Comparison of ENCODE assay signal across 19 cellular contexts in the genomic region with DNA sequence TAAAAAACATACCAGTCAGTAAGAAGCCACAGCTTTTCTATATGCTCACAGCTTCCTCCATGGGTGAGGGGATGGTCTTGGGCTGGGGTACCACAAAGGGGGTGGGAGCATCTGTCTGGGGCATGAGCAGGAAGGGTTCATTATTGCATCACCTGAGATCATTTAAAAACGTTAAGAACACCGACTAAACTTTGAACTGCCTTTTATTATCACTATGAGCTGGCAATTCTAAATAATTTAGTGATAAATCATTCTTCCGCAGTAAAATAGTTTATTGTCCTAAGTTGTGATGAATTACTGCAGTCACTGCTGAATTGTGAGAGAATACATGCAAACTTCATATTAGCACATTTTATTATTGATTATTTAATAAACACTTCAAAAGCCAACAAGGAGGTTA.
DNase-seq lines count a peak whose midpoint lies in the region; ATAC-seq, FAIRE-seq and TF ChIP-seq lines count a peak whose summit lies in the region.
"Had no signal": no experiment of that assay in that cellular context is flagged by ENCODE, and none has a peak within 500 bp of the region (broad histone marks: within the 10 kb centered on the region; RNA-seq: fewer than 3 reads in every experiment).

No MANE protein-coding gene starts in this region.

- in situ Hi-C loops in brain microvascular endothelial cell (cut with HindIII; ENCODE audit: low pct_ligation_motif_present, low sequenced_read_pairs), result no loop called here

- no peaks in the 10 kb centered on the region for H3K36me3 ChIP-seq in SK-N-SH (replicated peaks in 1 of 2; ENCODE audit: control insufficient read depth in 1 of 2, insufficient read depth in 2 of 2, low read length in 1 of 2)
- no peaks in the 10 kb centered on the region for H3K36me3 ChIP-seq in brain microvascular endothelial cell (replicated peaks)
- no peaks in the 10 kb centered on the region for H3K36me3 ChIP-seq in keratinocyte (ENCODE audit: control insufficient read depth in 2 of 2, extremely low read depth in 1 of 2, insufficient read depth in 2 of 2, low read length in 2 of 2)
- H3K36me3 ChIP-seq in upper lobe of right lung, result no peaks in the 10 kb centered on the region
- H3K36me3 ChIP-seq: BE2C had no signal

- no peak overlapping the region for H3K27ac ChIP-seq in SK-N-SH (ENCODE audit: low read depth in 2 of 2, low read length in 1 of 2)
- peak overlapping the region; percentile 61 for H3K27ac ChIP-seq in brain microvascular endothelial cell
- no peak overlapping the region for H3K27ac ChIP-seq in keratinocyte (ENCODE audit: control insufficient read depth, insufficient read depth, low read length)
- H3K27ac ChIP-seq in upper lobe of right lung, result no peak overlapping the region
- H3K27ac ChIP-seq: 22Rv1, KMS-11 had no signal

- H3K9me3 ChIP-seq in SK-N-SH, result no peaks in the 10 kb centered on the region
- H3K9me3 ChIP-seq in keratinocyte (ENCODE audit: control insufficient read depth, low read depth, low read length), result no peaks in the 10 kb centered on the region
- no peaks in the 10 kb centered on the region for H3K9me3 ChIP-seq in upper lobe of right lung
- H3K9me3 ChIP-seq: BE2C had no signal

- TF ChIP-seq EP300 in SK-N-SH (IDR thresholded peaks at IDR 0.05; ENCODE audit: borderline replicate concordance in 1 of 2, low read depth in 1 of 2, low read length in 1 of 2), result no peak

- POLR2A ChIA-PET in SK-N-SH (lab: Yijun Ruan, JAX), result no interaction called here

- DNase-seq in SK-N-SH (no peak), brain microvascular endothelial cell (no peak), keratinocyte (ENCODE audit: low read depth, low spot score) (no peak), upper lobe of right lung (no peak), immature natural killer cell (no peak), GOT3 (lab: John Stamatoyannopoulos, UW) (no peak)
- DNase-seq: BE2C; CD4-positive, alpha-beta T cell; NCI-H1105; NCI-H1694 treated with DMSO at 0.1 percent for 48 hours; NCI-H446; NCI-H69 had no signal

- no peak for TF ChIP-seq RAD21 in SK-N-SH (IDR thresholded peaks at IDR 0.05; ENCODE audit: low read length)

- no peaks in the 10 kb centered on the region for H3K9me2 ChIP-seq in SK-N-SH

- no peak overlapping the region for H3K4me3 Mint-ChIP-seq in immature natural killer cell
- H3K4me3 Mint-ChIP-seq: CD4-positive, alpha-beta T cell; GM23338 had no signal

- no peaks in the 10 kb centered on the region for H3F3A ChIP-seq in SK-N-SH (replicated peaks; ENCODE audit: insufficient read depth)

- H3K4me1 ChIP-seq in SK-N-SH (ENCODE audit: control insufficient read depth in 1 of 2, insufficient read depth in 2 of 2, low read depth in 1 of 2, low read length in 1 of 2) (no peaks in the 10 kb centered on the region), keratinocyte (ENCODE audit: control insufficient read depth, extremely low read depth, insufficient read depth, low read length) (no peaks in the 10 kb centered on the region), upper lobe of right lung (peaks cover 3% of the 10 kb centered on the region)
- H3K4me1 ChIP-seq: BE2C had no signal

- FAIRE-seq in keratinocyte (lab: Jason Lieb, UNC), result no peak
- FAIRE-seq: G401.6, HepG2 had no signal

- intact Hi-C loops in upper lobe of right lung (cut with DNase I), result no loop called here

- H3K9me3 Mint-ChIP-seq in immature natural killer cell, result peaks cover 0 to 2% (median 0%) of the 10 kb centered on the region in 6 donors
- H3K9me3 Mint-ChIP-seq: CD4-positive, alpha-beta T cell had no signal

- no peaks in the 10 kb centered on the region for H3K9me1 ChIP-seq in keratinocyte (ENCODE audit: control insufficient read depth, extremely low read depth, insufficient read depth, low read length)

- H3K79me2 ChIP-seq in SK-N-SH (ENCODE audit: insufficient read depth) (no peaks in the 10 kb centered on the region), keratinocyte (ENCODE audit: control insufficient read depth, insufficient read depth, low read length) (no peaks in the 10 kb centered on the region)

- H3K4me1 Mint-ChIP-seq in immature natural killer cell, result no peaks in the 10 kb centered on the region

- WGBS in SK-N-SH (ENCODE audit: low lambda C conversion rate), result 63% methylated on average over 3 of the region's 3 CpGs

- H2AFZ ChIP-seq in SK-N-SH (ENCODE audit: low read depth) (0 out of 2 replicates have a peak overlapping the region, but pooled peaks have one; percentile 56), keratinocyte (ENCODE audit: control insufficient read depth, low read length) (no peak overlapping the region)
- H2AFZ ChIP-seq: GM23338 had no signal

- TF ChIP-seq CTCF in SK-N-SH (IDR thresholded peaks at IDR 0.05), result no peak
- TF ChIP-seq CTCF in brain microvascular endothelial cell (IDR thresholded peaks at IDR 0.05; ENCODE audit: low read depth, low read length, missing control alignments), result no peak
- no peak for TF ChIP-seq CTCF in keratinocyte (optimal IDR thresholded peaks at IDR 0.05 in 1 of 3, IDR thresholded peaks at IDR 0.05 in 1 of 3, conservative IDR thresholded peaks at IDR 0.05 in 1 of 3; ENCODE audit: extremely low read depth in 1 of 3, insufficient read depth in 2 of 3, low read length in 3 of 3)
- TF ChIP-seq CTCF in upper lobe of right lung (IDR thresholded peaks at IDR 0.05), result no peak

- CTCF ChIA-PET in SK-N-SH (lab: Yijun Ruan, JAX), result no interaction called here

- H3K4me3 ChIP-seq in SK-N-SH (ENCODE audit: low read depth in 2 of 2, low read length in 1 of 2) (no peak overlapping the region), brain microvascular endothelial cell (ENCODE audit: low read depth, low read length) (no peak overlapping the region), keratinocyte (ENCODE audit: control insufficient read depth in 2 of 3, extremely low read depth in 1 of 3, insufficient read depth in 2 of 3, low read depth in 1 of 3, low read length in 3 of 3) (no peak overlapping the region), upper lobe of right lung (no peak overlapping the region)
- H3K4me3 ChIP-seq: GM23338 had no signal

- no peaks in the 10 kb centered on the region for H3K27me3 ChIP-seq in SK-N-SH (ENCODE audit: insufficient read depth)
- H3K27me3 ChIP-seq in brain microvascular endothelial cell (replicated peaks), result no peaks in the 10 kb centered on the region
- peaks cover 3% of the 10 kb centered on the region for H3K27me3 ChIP-seq in keratinocyte (ENCODE audit: control insufficient read depth, extremely low read depth, insufficient read depth, low read length)
- no peaks in the 10 kb centered on the region for H3K27me3 ChIP-seq in upper lobe of right lung
- H3K27me3 ChIP-seq: BE2C had no signal

- no peak overlapping the region for H3K9ac ChIP-seq in SK-N-SH
- H3K9ac ChIP-seq in keratinocyte (ENCODE audit: control insufficient read depth, extremely low read depth, insufficient read depth, low read length), result no peak overlapping the region
- H3K9ac ChIP-seq: KMS-11 had no signal

- H3K36me3 Mint-ChIP-seq in immature natural killer cell, result peaks cover 0 to 3% (median 0%) of the 10 kb centered on the region in 3 donors

- H3K27ac Mint-ChIP-seq in immature natural killer cell, result no peak overlapping the region
- H3K27ac Mint-ChIP-seq: CD4-positive, alpha-beta T cell; GM23338 had no signal

- H3K4me2 ChIP-seq in SK-N-SH (no peak overlapping the region), keratinocyte (ENCODE audit: control insufficient read depth, extremely low read depth, insufficient read depth, low read depth, low read length) (peak overlapping the region; percentile 3)
- H3K4me2 ChIP-seq: GM23338, KMS-11 had no signal

- ATAC-seq in SK-N-SH treated with all-trans-retinoic acid at 6 μM for 48 hours (no peak), upper lobe of right lung (no peak), GM18870 (IDR thresholded peaks at IDR 0.05; ENCODE audit: unreplicated experiment) (no peak)
- ATAC-seq: GM23338, HepG2 had no signal

- H4K20me1 ChIP-seq in SK-N-SH (ENCODE audit: insufficient read depth) (no peaks in the 10 kb centered on the region), keratinocyte (ENCODE audit: control insufficient read depth, extremely low read depth, insufficient read depth, low read length) (no peaks in the 10 kb centered on the region)

- dilution Hi-C loops in keratinocyte (cut with MboI; ENCODE audit: extremely low pct_ligation_motif_present, low sequenced_read_pairs), result no loop called here

- peaks cover 0 to 3% (median 0%) of the 10 kb centered on the region in 3 donors for H3K27me3 Mint-ChIP-seq in immature natural killer cell (ENCODE audit: low read depth in 3 of 3)

TF ChIP-seq in SK-N-SH, 30 proteins besides CTCF, POLR2A, EP300 and RAD21 (continues in another document):
- TF ChIP-seq GABPA (IDR thresholded peaks at IDR 0.05; ENCODE audit: low read depth) (no peak), USF2 (IDR thresholded peaks at IDR 0.05; ENCODE audit: borderline replicate concordance, low read depth, low read length) (no peak), TAF1 (IDR thresholded peaks at IDR 0.05; ENCODE audit: borderline replicate concordance, low read depth, low read length) (no peak), FOXJ3 (CRISPR knock-in tag; IDR thresholded peaks at IDR 0.05) (no peak), RCOR1 (IDR thresholded peaks at IDR 0.05; ENCODE audit: low read length) (no peak), CHD2 (IDR thresholded peaks at IDR 0.05; ENCODE audit: low read length, partially characterized antibody) (no peak), JUND (IDR thresholded peaks at IDR 0.05) (no peak)

TF ChIP-seq in SK-N-SH treated with all-trans-retinoic acid at 6 μM for 48 hours, 23 proteins besides CTCF, POLR2A, EP300 and RAD21 (continues in another document):
- no peak for TF ChIP-seq PPARA (CRISPR knock-in tag; IDR thresholded peaks at IDR 0.05; ENCODE audit: borderline replicate concordance)
- no peak for TF ChIP-seq TOX (CRISPR knock-in tag; IDR thresholded peaks at IDR 0.05; ENCODE audit: borderline replicate concordance)
- no peak for TF ChIP-seq ZC3H10 (CRISPR knock-in tag; IDR thresholded peaks at IDR 0.05)
- no peak for TF ChIP-seq BACH2 (CRISPR knock-in tag; IDR thresholded peaks at IDR 0.05; ENCODE audit: borderline replicate concordance)
- no peak for TF ChIP-seq OSR1 (CRISPR knock-in tag; IDR thresholded peaks at IDR 0.05)
- no peak for TF ChIP-seq CSDC2 (CRISPR knock-in tag; IDR thresholded peaks at IDR 0.05)
- no peak for TF ChIP-seq ZFP3 (CRISPR knock-in tag; IDR thresholded peaks at IDR 0.05)
- TF ChIP-seq, protein P1, sequence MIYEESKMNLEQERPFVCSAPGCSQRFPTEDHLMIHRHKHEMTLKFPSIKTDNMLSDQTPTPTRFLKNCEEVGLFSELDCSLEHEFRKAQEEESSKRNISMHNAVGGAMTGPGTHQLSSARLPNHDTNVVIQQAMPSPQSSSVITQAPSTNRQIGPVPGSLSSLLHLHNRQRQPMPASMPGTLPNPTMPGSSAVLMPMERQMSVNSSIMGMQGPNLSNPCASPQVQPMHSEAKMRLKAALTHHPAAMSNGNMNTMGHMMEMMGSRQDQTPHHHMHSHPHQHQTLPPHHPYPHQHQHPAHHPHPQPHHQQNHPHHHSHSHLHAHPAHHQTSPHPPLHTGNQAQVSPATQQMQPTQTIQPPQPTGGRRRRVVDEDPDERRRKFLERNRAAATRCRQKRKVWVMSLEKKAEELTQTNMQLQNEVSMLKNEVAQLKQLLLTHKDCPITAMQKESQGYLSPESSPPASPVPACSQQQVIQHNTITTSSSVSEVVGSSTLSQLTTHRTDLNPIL (CRISPR knock-in tag; IDR thresholded peaks at IDR 0.05; ENCODE audit: low read depth), result no peak
- no peak for TF ChIP-seq ZNF8 (CRISPR knock-in tag; IDR thresholded peaks at IDR 0.05)
- no peak for TF ChIP-seq SNAI2 (CRISPR knock-in tag; IDR thresholded peaks at IDR 0.05)
